In the genomic region with DNA sequence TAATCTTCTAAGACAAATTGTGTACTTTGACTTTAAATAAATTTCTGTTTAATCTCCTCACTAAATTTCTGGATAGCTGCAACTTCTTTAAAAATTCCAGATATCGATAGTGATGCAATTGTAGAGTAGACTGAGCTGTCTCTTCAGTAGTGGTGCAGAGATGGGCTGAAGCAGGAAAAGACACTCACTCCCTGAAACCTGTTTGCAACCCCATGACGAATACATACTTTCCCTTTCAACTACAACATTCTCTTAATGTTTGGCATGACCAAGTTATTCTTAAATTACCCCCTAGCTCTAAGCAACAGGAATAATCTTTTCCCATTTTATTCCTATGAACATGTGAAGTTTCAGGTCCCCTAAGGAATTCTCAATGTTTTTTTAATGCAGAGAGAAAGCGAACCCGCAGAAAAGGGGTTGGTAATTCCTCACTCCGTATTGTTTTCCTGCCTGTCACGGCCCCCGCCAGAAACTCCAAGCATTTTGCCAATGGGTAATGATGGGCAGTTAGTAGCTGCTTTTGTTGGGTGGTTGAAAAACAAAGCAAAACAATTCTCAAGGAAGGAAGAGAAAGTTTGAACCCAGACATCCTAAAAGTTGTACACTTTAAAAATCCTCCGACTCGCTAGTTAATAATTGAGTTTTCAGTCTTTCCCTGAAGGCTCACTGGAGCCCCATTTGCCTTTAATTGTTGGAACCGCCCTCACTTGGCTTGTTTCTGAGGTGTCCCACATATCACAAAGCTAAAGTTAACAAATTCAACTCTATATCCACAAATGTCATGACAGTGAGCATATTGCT, we compare ENCODE assay signal across 8 cellular contexts. TPM values are rescaled to one million over a fixed set of nuclear protein-coding genes. Genes with fewer than 3 reads are reported as not detected.
DNase-seq lines count a peak whose midpoint lies in the region; ATAC-seq and TF ChIP-seq lines count a peak whose summit lies in the region.

No MANE protein-coding gene starts in this region.

- H3K27ac Mint-ChIP-seq in WTC11 = no peak overlapping the region

- H3K4me3 ChIP-seq in HAP-1 = peak overlapping the region; percentile 44
- H3K4me3 ChIP-seq in iPS-18a (ENCODE audit: low read length) = peak overlapping the region; percentile 81
- H3K4me3 ChIP-seq in skeletal muscle tissue (ENCODE audit: low read length in 3 of 3) = peak overlapping the region; percentile 60 to 82 (median 67)

- H3K27ac ChIP-seq in iPS-18a (ENCODE audit: low read length) = no peak overlapping the region
- H3K27ac ChIP-seq in skeletal muscle tissue (ENCODE audit: low read depth, low read length) = peak overlapping the region; percentile 7

- POLR2A ChIA-PET in WTC11 (lab: Charles Lee) = interaction anchor here (1.1 kb wide), 1 partner anchor 281 kb away, joined by 3 read pairs; no protein-coding TSS in a partner anchor

- H3K9me3 ChIP-seq in HAP-1 (no peaks in the 10 kb centered on the region), iPS-18a (ENCODE audit: control insufficient read depth, low read depth, low read length) (no peaks in the 10 kb centered on the region), skeletal muscle tissue (ENCODE audit: control insufficient read depth in 3 of 3, low read length in 3 of 3) (no peaks in the 10 kb centered on the region)

- DNase-seq in HAP-1 (ENCODE audit: low spot score in 2 of 2) (no peak), WTC11 (ENCODE audit: low spot score) (no peak), NCI-H2107 treated with DMSO at 0.1 percent for 48 hours (lab: John Stamatoyannopoulos, UW; ENCODE audit: unreplicated experiment) (no peak)
- no peak for DNase-seq in activated naive CD4-positive, alpha-beta T cell treated with Interleukin-2 at 50 U/mL for 16 hours

- H3K27me3 ChIP-seq in HAP-1 (ENCODE audit: low read depth) = no peaks in the 10 kb centered on the region
- H3K27me3 ChIP-seq in iPS-18a (ENCODE audit: control insufficient read depth, insufficient read depth, low read length) = peaks cover 17% of the 10 kb centered on the region
- no peaks in the 10 kb centered on the region for H3K27me3 ChIP-seq in skeletal muscle tissue (ENCODE audit: control insufficient read depth in 3 of 3, insufficient read depth in 3 of 3, low read length in 3 of 3)

- peaks cover 23% of the 10 kb centered on the region for H3K27me3 Mint-ChIP-seq in WTC11 (ENCODE audit: low read depth)

- peak overlapping the region; percentile 83 for H3K4me3 Mint-ChIP-seq in WTC11

- H3K36me3 ChIP-seq in HAP-1 (replicated peaks) (no peaks in the 10 kb centered on the region), iPS-18a (ENCODE audit: control insufficient read depth, low read depth, low read length) (no peaks in the 10 kb centered on the region), skeletal muscle tissue (ENCODE audit: control insufficient read depth in 3 of 3, insufficient read depth in 3 of 3, low read length in 3 of 3) (no peaks in the 10 kb centered on the region)

- no peaks in the 10 kb centered on the region for H3K9me3 Mint-ChIP-seq in WTC11

- peaks cover 19% of the 10 kb centered on the region for H3K4me1 ChIP-seq in HAP-1
- H3K4me1 ChIP-seq in iPS-18a (ENCODE audit: control insufficient read depth, low read depth, low read length) = peaks cover 9% of the 10 kb centered on the region
- H3K4me1 ChIP-seq in skeletal muscle tissue (ENCODE audit: control insufficient read depth in 3 of 3, insufficient read depth in 3 of 3, low read length in 3 of 3) = peaks cover 0 to 12% (median 11%) of the 10 kb centered on the region in 3 donors

- in situ Hi-C loops in HAP-1 (cut with MboI; ENCODE audit: low sequenced_read_pairs) = loop anchor here (10.0 to 25.0 kb wide), 4 partner anchors 232 to 657 kb away; no protein-coding TSS in a partner anchor

- no peaks in the 10 kb centered on the region for H3K36me3 Mint-ChIP-seq in WTC11

- no peak for ATAC-seq in WTC11
- ATAC-seq in HG02642 (IDR thresholded peaks at IDR 0.05; ENCODE audit: poor library complexity, unreplicated experiment) = no peak
- ATAC-seq in GM21786 (IDR thresholded peaks at IDR 0.05; ENCODE audit: unreplicated experiment) = no peak

- H3K4me1 Mint-ChIP-seq in WTC11 = peaks cover 26% of the 10 kb centered on the region

- peak overlapping the region; percentile 21 for H3K9ac ChIP-seq in iPS-18a (ENCODE audit: low read length)
- H3K9ac ChIP-seq in skeletal muscle tissue (ENCODE audit: low read depth in 1 of 3, low read length in 3 of 3) = peak overlapping the region; percentile 39 to 71 (median 63)

- CTCF ChIA-PET in WTC11 (lab: Charles Lee) = interaction anchor here (0.7 to 1.4 kb wide), 8 partner anchors 11 to 664 kb away, joined by 3 to 6 read pairs (median 3); no protein-coding TSS in a partner anchor

- TF ChIP-seq CTCF in WTC11 (IDR thresholded peaks at IDR 0.05) = no peak

TF ChIP-seq in WTC11, 78 proteins besides CTCF, POLR2A, EP300 and RAD21:
- TF ChIP-seq ELF4 (CRISPR knock-in tag; IDR thresholded peaks at IDR 0.05; ENCODE audit: low read depth) (no peak), NR2C2 (CRISPR knock-in tag; IDR thresholded peaks at IDR 0.05) (no peak), ARID4B (CRISPR knock-in tag; IDR thresholded peaks at IDR 0.05; ENCODE audit: borderline replicate concordance) (no peak), MXD4 (CRISPR knock-in tag; IDR thresholded peaks at IDR 0.05; ENCODE audit: borderline replicate concordance) (no peak)
- TF ChIP-seq, protein P1, sequence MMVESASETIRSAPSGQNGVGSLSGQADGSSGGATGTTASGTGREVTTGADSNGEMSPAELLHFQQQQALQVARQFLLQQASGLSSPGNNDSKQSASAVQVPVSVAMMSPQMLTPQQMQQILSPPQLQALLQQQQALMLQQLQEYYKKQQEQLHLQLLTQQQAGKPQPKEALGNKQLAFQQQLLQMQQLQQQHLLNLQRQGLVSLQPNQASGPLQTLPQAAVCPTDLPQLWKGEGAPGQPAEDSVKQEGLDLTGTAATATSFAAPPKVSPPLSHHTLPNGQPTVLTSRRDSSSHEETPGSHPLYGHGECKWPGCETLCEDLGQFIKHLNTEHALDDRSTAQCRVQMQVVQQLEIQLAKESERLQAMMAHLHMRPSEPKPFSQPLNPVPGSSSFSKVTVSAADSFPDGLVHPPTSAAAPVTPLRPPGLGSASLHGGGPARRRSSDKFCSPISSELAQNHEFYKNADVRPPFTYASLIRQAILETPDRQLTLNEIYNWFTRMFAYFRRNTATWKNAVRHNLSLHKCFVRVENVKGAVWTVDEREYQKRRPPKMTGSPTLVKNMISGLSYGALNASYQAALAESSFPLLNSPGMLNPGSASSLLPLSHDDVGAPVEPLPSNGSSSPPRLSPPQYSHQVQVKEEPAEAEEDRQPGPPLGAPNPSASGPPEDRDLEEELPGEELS (CRISPR knock-in tag; IDR thresholded peaks at IDR 0.05) = no peak
- TF ChIP-seq, protein P2, sequence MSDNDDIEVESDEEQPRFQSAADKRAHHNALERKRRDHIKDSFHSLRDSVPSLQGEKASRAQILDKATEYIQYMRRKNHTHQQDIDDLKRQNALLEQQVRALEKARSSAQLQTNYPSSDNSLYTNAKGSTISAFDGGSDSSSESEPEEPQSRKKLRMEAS (CRISPR knock-in tag; IDR thresholded peaks at IDR 0.05) = no peak

RNA-seq across cellular contexts. Expression of gene THSD7A, which starts 1.2 kb away (rescaled TPM):
- total RNA-seq in WTC11 (2021) (0.66 to 1.1 TPM (median 0.68 TPM) in 3 replicates), skeletal muscle tissue (4.7 TPM)
